ENCODE assay signal across 1 cellular context in genomic region chr10:14800397-14800796, GRCh38.
TF ChIP-seq lines count a peak whose summit lies in the region.

No MANE protein-coding gene starts in this region.

TF ChIP-seq in GM12878, 131 proteins besides CTCF, POLR2A, EP300 and RAD21:
- TF ChIP-seq IRF3 (IDR thresholded peaks at IDR 0.05) (no peak), ZBED1 (IDR thresholded peaks at IDR 0.05; ENCODE audit: borderline replicate concordance) (no peak), POLR2AphosphoS2 (IDR thresholded peaks at IDR 0.05; ENCODE audit: low read depth, low read length) (no peak), ZNF207 (IDR thresholded peaks at IDR 0.05; ENCODE audit: borderline replicate concordance) (no peak), ZNF24 (IDR thresholded peaks at IDR 0.05) (no peak), SMC3 (IDR thresholded peaks at IDR 0.05; ENCODE audit: borderline replicate concordance, low read length) (no peak), TAF1 (IDR thresholded peaks at IDR 0.05; ENCODE audit: borderline replicate concordance, low read depth, low read length) (no peak), CBX5 (IDR thresholded peaks at IDR 0.05; ENCODE audit: low read depth) (no peak), NR2C2 (IDR thresholded peaks at IDR 0.05; ENCODE audit: borderline replicate concordance, control insufficient read depth, insufficient read length, low read depth) (no peak), NBN (IDR thresholded peaks at IDR 0.05) (no peak)
